In genomic region chr2:145323512-145323911, GRCh38 we compare ENCODE assay signal across 10 cellular contexts.
DNase-seq lines count a peak whose midpoint lies in the region; ATAC-seq and TF ChIP-seq lines count a peak whose summit lies in the region.
"Had no signal": no experiment of that assay in that cellular context is flagged by ENCODE, and none has a peak within 500 bp of the region (broad histone marks: within the 10 kb centered on the region; RNA-seq: fewer than 3 reads in every experiment).

No MANE protein-coding gene starts in this region.

- H3K27me3 ChIP-seq in CD4-positive, alpha-beta T cell (ENCODE audit: control insufficient read depth, insufficient read depth, low read length), result no peaks in the 10 kb centered on the region

- peaks cover 11% of the 10 kb centered on the region for H3K4me1 Mint-ChIP-seq in CD4-positive, alpha-beta T cell (ENCODE audit: low read depth)
- H3K4me1 Mint-ChIP-seq in HFFc6 (ENCODE audit: low read depth) (peaks cover 14% of the 10 kb centered on the region), T-helper 17 cell (peaks cover 7% of the 10 kb centered on the region)

- no peaks in the 10 kb centered on the region for H3K27me3 Mint-ChIP-seq in CD4-positive, alpha-beta T cell
- H3K27me3 Mint-ChIP-seq in HFFc6 (ENCODE audit: insufficient read depth) (no peaks in the 10 kb centered on the region), T-helper 17 cell (no peaks in the 10 kb centered on the region)

- H3K4me3 Mint-ChIP-seq in CD4-positive, alpha-beta T cell, result no peak overlapping the region
- H3K4me3 Mint-ChIP-seq in HFFc6 (no peak overlapping the region), T-helper 17 cell (no peak overlapping the region)

- intact Hi-C loops in CD4-positive, alpha-beta T cell (cut with DNase I, micrococcal nuclease), result no loop called here
- intact Hi-C loops in sciatic nerve (cut with DNase I) (no loop called here), left colon (cut with DNase I, micrococcal nuclease) (no loop called here)

- H3K9me3 ChIP-seq in CD4-positive, alpha-beta T cell (ENCODE audit: control insufficient read depth, low read length), result no peaks in the 10 kb centered on the region
- no peaks in the 10 kb centered on the region for H3K9me3 ChIP-seq in T-helper 17 cell (ENCODE audit: control insufficient read depth, low read length, poor library complexity, severe bottlenecking)

- no peaks in the 10 kb centered on the region for H3K36me3 Mint-ChIP-seq in CD4-positive, alpha-beta T cell (ENCODE audit: low read depth)
- no peaks in the 10 kb centered on the region for H3K36me3 Mint-ChIP-seq in HFFc6 (ENCODE audit: low read depth)
- no peaks in the 10 kb centered on the region for H3K36me3 Mint-ChIP-seq in T-helper 17 cell (ENCODE audit: low read depth)

- no peak for TF ChIP-seq CTCF in CD4-positive, alpha-beta T cell (IDR thresholded peaks at IDR 0.05)
- TF ChIP-seq CTCF in HFFc6 (IDR thresholded peaks at IDR 0.05), result no peak
- TF ChIP-seq CTCF in fibroblast of the aortic adventitia (IDR thresholded peaks at IDR 0.05; ENCODE audit: insufficient read depth, low read length), result no peak

- POLR2A ChIA-PET in CD4-positive, alpha-beta T cell (lab: Charles Lee), result no interaction called here

- ATAC-seq in CD4-positive, alpha-beta T cell (ENCODE audit: poor library complexity), result peak; percentile 29
- peak; percentile 65 for ATAC-seq in T-helper 17 cell
- ATAC-seq in sciatic nerve, result no peak
- ATAC-seq in GM21825 (IDR thresholded peaks at IDR 0.05; ENCODE audit: unreplicated experiment), result no peak
- ATAC-seq in left colon, result no peak

- no peak overlapping the region for H3K4me3 ChIP-seq in fibroblast of the aortic adventitia (ENCODE audit: low read depth, low read length)

- no peaks in the 10 kb centered on the region for H3K9me3 Mint-ChIP-seq in CD4-positive, alpha-beta T cell
- H3K9me3 Mint-ChIP-seq in HFFc6, result no peaks in the 10 kb centered on the region

- CTCF ChIA-PET in CD4-positive, alpha-beta T cell (lab: Charles Lee), result no interaction called here

- DNase-seq in CD4-positive, alpha-beta T cell, result no peak
- peak; percentile 45 for DNase-seq in HFFc6
- DNase-seq in T-helper 17 cell, result no peak
- DNase-seq in fibroblast of the aortic adventitia (ENCODE audit: low read depth), result peak; percentile 14
- no peak for DNase-seq in sciatic nerve (ENCODE audit: low spot score)
- DNase-seq in HuH-7.5 (ENCODE audit: low spot score), result no peak
- DNase-seq in left colon, result no peak
- DNase-seq: stimulated activated CD4-positive, alpha-beta T cell treated with anti-CD3 and anti-CD28 coated beads, Interleukin-4, amount 100 ng/mL, for 1 hour; WERI-Rb-1 had no signal

- H3K27ac ChIP-seq in CD4-positive, alpha-beta T cell (ENCODE audit: low read depth, low read length), result no peak overlapping the region
- H3K27ac ChIP-seq: WERI-Rb-1 had no signal

- H3K27ac Mint-ChIP-seq in CD4-positive, alpha-beta T cell, result no peak overlapping the region
- H3K27ac Mint-ChIP-seq in HFFc6 (no peak overlapping the region), T-helper 17 cell (no peak overlapping the region)

Comparison
In these comparisons a context has a peak if more than half of its experiments do, and no peak if none do; other contexts are left out.
1. ATAC-seq: peak in CD4-positive, alpha-beta T cell (single experiment) and T-helper 17 cell (single experiment); none in sciatic nerve (single experiment), GM21825 (single experiment) and left colon (single experiment).
2. DNase-seq: peak in HFFc6 (single experiment) and fibroblast of the aortic adventitia (single experiment); none in CD4-positive, alpha-beta T cell (0 of 10), T-helper 17 cell (0 of 3), sciatic nerve (single experiment), HuH-7.5 (single experiment) and left colon (0 of 2).